Comparison of ENCODE assay signal across 21 cellular contexts in genomic region chr22:34102633-34103032, GRCh38.
A peak's percentile ranks its signal among the peaks of the same experiment; 100 is the strongest.
DNase-seq lines count a peak whose midpoint lies in the region; ATAC-seq, FAIRE-seq and TF ChIP-seq lines count a peak whose summit lies in the region.
"Had no signal": no experiment of that assay in that cellular context is flagged by ENCODE, and none has a peak within 500 bp of the region (broad histone marks: within the 10 kb centered on the region; RNA-seq: fewer than 3 reads in every experiment).

No MANE protein-coding gene starts in this region.

- no peak overlapping the region for H3K27ac Mint-ChIP-seq in endodermal cell

- no peak overlapping the region for H3K14ac ChIP-seq in mesenchymal stem cell (ENCODE audit: low read length in 2 of 2)

- no peak for FAIRE-seq in A549 (lab: Jason Lieb, UNC)
- FAIRE-seq: G401.6, GM12892, HTR-8/SVneo had no signal

- peaks cover 17% of the 10 kb centered on the region for H3K27me3 Mint-ChIP-seq in endodermal cell (ENCODE audit: insufficient read depth)

- POLR2A ChIA-PET in A549 (lab: Yijun Ruan, JAX): no interaction called here

- no peak for TF ChIP-seq RAD21 in A549 (conservative IDR thresholded peaks at IDR 0.05 in 1 of 2, IDR thresholded peaks at IDR 0.05 in 1 of 2)
- no peak for TF ChIP-seq RAD21 in liver (IDR thresholded peaks at IDR 0.05)

- no peak for TF ChIP-seq EP300 in A549 (IDR thresholded peaks at IDR 0.05)

- no peaks in the 10 kb centered on the region for H3K79me1 ChIP-seq in mesenchymal stem cell (replicated peaks; ENCODE audit: low read length, poor library complexity, severe bottlenecking)

- no peak overlapping the region for H4K8ac ChIP-seq in mesenchymal stem cell (ENCODE audit: low read length)

- H3K4me3 ChIP-seq in A549 (no peak overlapping the region), NB4 (ENCODE audit: low read depth, low read length) (no peak overlapping the region), endodermal cell (ENCODE audit: low read length) (no peak overlapping the region), liver (ENCODE audit: low read depth in 1 of 3, low read length in 3 of 3) (no peak overlapping the region), mesenchymal stem cell (ENCODE audit: insufficient read depth in 1 of 2, low read depth in 1 of 2, low read length in 2 of 2) (no peak overlapping the region)
- H3K4me3 ChIP-seq: HAP-1 had no signal

- H2AK5ac ChIP-seq in mesenchymal stem cell (ENCODE audit: low read length, severe bottlenecking): no peak overlapping the region

- no peak overlapping the region for H2BK12ac ChIP-seq in mesenchymal stem cell (ENCODE audit: low read length in 2 of 2)

- CTCF ChIA-PET in A549 (lab: Yijun Ruan, JAX): no interaction called here

- TF ChIP-seq CTCF in A549 (IDR thresholded peaks at IDR 0.05) (no peak), NB4 (IDR thresholded peaks at IDR 0.05; ENCODE audit: low read depth, low read length) (no peak), endodermal cell (conservative IDR thresholded peaks at IDR 0.05) (no peak), liver (IDR thresholded peaks at IDR 0.05; ENCODE audit: low read depth, low read length, missing input control) (no peak)

- H3K9me3 Mint-ChIP-seq in endodermal cell: no peaks in the 10 kb centered on the region

- no peak overlapping the region for H2AFZ ChIP-seq in mesenchymal stem cell (ENCODE audit: low read depth, low read length)

- ATAC-seq in A549 (no peak), GM21825 (IDR thresholded peaks at IDR 0.05; ENCODE audit: unreplicated experiment) (no peak)
- ATAC-seq: Panc1 had no signal

- H3K36me3 ChIP-seq in endodermal cell (ENCODE audit: control insufficient read depth, insufficient read depth, low read length) (no peaks in the 10 kb centered on the region), liver (ENCODE audit: control insufficient read depth in 4 of 4, insufficient read depth in 3 of 4, low read depth in 1 of 4, low read length in 3 of 4) (no peaks in the 10 kb centered on the region), mesenchymal stem cell (ENCODE audit: control insufficient read depth in 1 of 2, insufficient read depth in 2 of 2, low read depth in 1 of 2, low read length in 2 of 2) (no peaks in the 10 kb centered on the region)
- H3K36me3 ChIP-seq: HAP-1 had no signal

- no peak overlapping the region for H4K91ac ChIP-seq in mesenchymal stem cell (ENCODE audit: low read length)

- H3K4ac ChIP-seq in mesenchymal stem cell (ENCODE audit: low read depth in 1 of 2, low read length in 2 of 2): no peak overlapping the region

- no peak overlapping the region for H3K23ac ChIP-seq in mesenchymal stem cell (ENCODE audit: low read length in 2 of 2)

- no peak overlapping the region for H2BK5ac ChIP-seq in mesenchymal stem cell (ENCODE audit: low read depth, low read length, poor library complexity, severe bottlenecking)

- peaks cover 3% of the 10 kb centered on the region for H3K4me1 Mint-ChIP-seq in endodermal cell

- no peak overlapping the region for H3K18ac ChIP-seq in mesenchymal stem cell (ENCODE audit: low read depth in 1 of 2, low read length in 2 of 2)

- H3K27me3 ChIP-seq in endodermal cell (ENCODE audit: control insufficient read depth, insufficient read depth, low read length, poor library complexity, severe bottlenecking) (peaks cover 5% of the 10 kb centered on the region), liver (ENCODE audit: control insufficient read depth in 4 of 4, insufficient read depth in 4 of 4, low read length in 3 of 4) (no peaks in the 10 kb centered on the region), mesenchymal stem cell (ENCODE audit: control insufficient read depth in 1 of 2, insufficient read depth in 1 of 2, low read length in 2 of 2) (no peaks in the 10 kb centered on the region)

- DNase-seq in A549 (ENCODE audit: low read depth in 1 of 2, low spot score in 1 of 2) (no peak), NB4 (ENCODE audit: low read depth) (peak; percentile 37), endodermal cell (peak; percentile 63), erythroblast (lab: John Stamatoyannopoulos, UW) (no peak), NCI-H1417 treated with DMSO at 0.1 percent for 48 hours (lab: John Stamatoyannopoulos, UW) (no peak), mesenchymal stem cell (no peak)
- DNase-seq: C1 segment of cervical spinal cord, DMS79 treated with DMSO at 0.1 percent for 48 hours, MV-4-11, NCI-H146, NCI-H524, Right ventricle myocardium superior, SK-N-SH had no signal

- no peaks in the 10 kb centered on the region for H3K9me3 ChIP-seq in A549
- no peaks in the 10 kb centered on the region for H3K9me3 ChIP-seq in endodermal cell (ENCODE audit: control insufficient read depth, low read length)
- H3K9me3 ChIP-seq in liver (ENCODE audit: control insufficient read depth in 4 of 4, low read length in 3 of 4): no peaks in the 10 kb centered on the region
- no peaks in the 10 kb centered on the region for H3K9me3 ChIP-seq in mesenchymal stem cell (ENCODE audit: control insufficient read depth, low read length)
- H3K9me3 ChIP-seq: HAP-1, SK-N-SH had no signal

- H3K4me1 ChIP-seq in A549 (no peaks in the 10 kb centered on the region), endodermal cell (ENCODE audit: control insufficient read depth, insufficient read depth, low read length) (no peaks in the 10 kb centered on the region), liver (ENCODE audit: control insufficient read depth in 4 of 4, insufficient read depth in 4 of 4, low read length in 3 of 4) (peaks cover 0 to 6% (median 3%) of the 10 kb centered on the region in 4 donors), mesenchymal stem cell (ENCODE audit: control insufficient read depth, insufficient read depth, low read depth, low read length) (no peaks in the 10 kb centered on the region)
- H3K4me1 ChIP-seq: HAP-1 had no signal

- H3K4me3 Mint-ChIP-seq in endodermal cell: no peak overlapping the region

- H2BK120ac ChIP-seq in mesenchymal stem cell (ENCODE audit: low read depth, low read length): no peak overlapping the region

- H3K36me3 Mint-ChIP-seq in endodermal cell (ENCODE audit: low read depth): no peaks in the 10 kb centered on the region

- no peak overlapping the region for H3K4me2 ChIP-seq in A549
- no peak overlapping the region for H3K4me2 ChIP-seq in mesenchymal stem cell (ENCODE audit: low read length, poor library complexity, severe bottlenecking)
- H3K4me2 ChIP-seq: SK-N-SH had no signal

- TF ChIP-seq POLR2A in A549 (IDR thresholded peaks at IDR 0.05; ENCODE audit: low read length): no peak
- no peak for TF ChIP-seq POLR2A in NB4 (IDR thresholded peaks at IDR 0.05; ENCODE audit: extremely low read depth, insufficient read length)
- no peak for TF ChIP-seq POLR2A in erythroblast (IDR thresholded peaks at IDR 0.05; ENCODE audit: low read length)

- WGBS in A549 (ENCODE audit: missing lambda C conversion rate): 100% methylated on average over 2 of the region's 5 CpGs
- WGBS in endodermal cell (ENCODE audit: insufficient coverage in 1 of 2, insufficient read length in 1 of 2), 2 experiments: 60 to 77% methylated on average over 2 to 5 of the region's 5 CpGs
- WGBS in liver: 79% methylated on average over 5 of the region's 5 CpGs
- 74% methylated on average over 5 of the region's 5 CpGs for WGBS in mesenchymal stem cell

- H3K9ac ChIP-seq in endodermal cell (ENCODE audit: extremely low read depth, low read length, poor library complexity, severe bottlenecking) (no peak overlapping the region), liver (ENCODE audit: low read depth in 1 of 2, low read length in 2 of 2) (no peak overlapping the region), mesenchymal stem cell (ENCODE audit: low read length) (no peak overlapping the region)
- H3K9ac ChIP-seq: SK-N-SH had no signal

- H3K27ac ChIP-seq in A549 (no peak overlapping the region), endodermal cell (ENCODE audit: low read depth, low read length) (no peak overlapping the region), liver (ENCODE audit: low read depth in 1 of 2, low read length in 2 of 2) (no peak overlapping the region), mesenchymal stem cell (ENCODE audit: low read length, poor library complexity, severe bottlenecking) (no peak overlapping the region)
- H3K27ac ChIP-seq: HL-60 had no signal

- H2BK15ac ChIP-seq in mesenchymal stem cell (ENCODE audit: low read depth, poor library complexity, severe bottlenecking): no peak overlapping the region

TF ChIP-seq in A549, 52 proteins besides CTCF, POLR2A, EP300 and RAD21 (continues in another document):
- no peak for TF ChIP-seq CBX8 (IDR thresholded peaks at IDR 0.05)

TF ChIP-seq in liver, 16 proteins besides CTCF, POLR2A, EP300 and RAD21:
- no peak for TF ChIP-seq MAX (IDR thresholded peaks at IDR 0.05)
- no peak for TF ChIP-seq HNF4A (conservative IDR thresholded peaks at IDR 0.05)
- TF ChIP-seq NR2F2 (IDR thresholded peaks at IDR 0.05): no peak
- TF ChIP-seq HNF4G (IDR thresholded peaks at IDR 0.05): no peak
- TF ChIP-seq REST (IDR thresholded peaks at IDR 0.05): peak; percentile 49
- TF ChIP-seq GABPA (IDR thresholded peaks at IDR 0.05 in 1 of 2, conservative IDR thresholded peaks at IDR 0.05 in 1 of 2): no peak

Comparison
In these comparisons a context has a peak if more than half of its experiments do, and no peak if none do; other contexts are left out.
1. DNase-seq: peak in NB4 (single experiment) and endodermal cell (single experiment); none in A549 (0 of 2), erythroblast (0 of 2), NCI-H1417 treated with DMSO at 0.1 percent for 48 hours (single experiment) and mesenchymal stem cell (single experiment).